ENCODE assay signal across 1 cellular context in the genomic region with DNA sequence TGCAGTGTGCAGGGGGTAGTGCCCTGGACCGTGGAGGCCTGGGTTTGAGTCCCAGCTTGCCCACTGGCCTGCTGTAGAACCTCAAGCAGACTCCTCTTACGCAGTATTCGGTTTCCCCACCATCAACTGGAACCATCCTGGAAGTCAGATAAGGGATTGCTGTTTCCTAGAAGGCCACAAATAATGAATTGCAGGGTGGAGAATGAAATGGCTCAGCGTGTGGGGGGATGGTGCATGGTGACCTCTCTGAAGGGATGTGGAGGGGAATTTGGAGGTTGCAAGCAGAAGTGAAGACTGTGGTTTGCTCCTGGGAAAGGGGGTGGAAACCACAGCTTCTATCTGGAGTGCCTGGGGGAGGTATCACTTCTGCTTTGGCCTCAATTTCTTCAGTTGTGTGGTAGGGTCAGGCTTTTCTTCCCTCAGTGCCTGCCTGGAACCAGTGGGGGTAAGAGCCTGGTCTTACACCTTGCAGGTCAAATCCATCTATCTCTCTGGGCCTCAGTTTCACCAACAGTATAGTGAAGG.
TF ChIP-seq lines count a peak whose summit lies in the region.

No MANE protein-coding gene starts in this region.

TF ChIP-seq in GM12878, 131 proteins besides CTCF, POLR2A, EP300 and RAD21 (continued from another document):
- TF ChIP-seq, protein P1, sequence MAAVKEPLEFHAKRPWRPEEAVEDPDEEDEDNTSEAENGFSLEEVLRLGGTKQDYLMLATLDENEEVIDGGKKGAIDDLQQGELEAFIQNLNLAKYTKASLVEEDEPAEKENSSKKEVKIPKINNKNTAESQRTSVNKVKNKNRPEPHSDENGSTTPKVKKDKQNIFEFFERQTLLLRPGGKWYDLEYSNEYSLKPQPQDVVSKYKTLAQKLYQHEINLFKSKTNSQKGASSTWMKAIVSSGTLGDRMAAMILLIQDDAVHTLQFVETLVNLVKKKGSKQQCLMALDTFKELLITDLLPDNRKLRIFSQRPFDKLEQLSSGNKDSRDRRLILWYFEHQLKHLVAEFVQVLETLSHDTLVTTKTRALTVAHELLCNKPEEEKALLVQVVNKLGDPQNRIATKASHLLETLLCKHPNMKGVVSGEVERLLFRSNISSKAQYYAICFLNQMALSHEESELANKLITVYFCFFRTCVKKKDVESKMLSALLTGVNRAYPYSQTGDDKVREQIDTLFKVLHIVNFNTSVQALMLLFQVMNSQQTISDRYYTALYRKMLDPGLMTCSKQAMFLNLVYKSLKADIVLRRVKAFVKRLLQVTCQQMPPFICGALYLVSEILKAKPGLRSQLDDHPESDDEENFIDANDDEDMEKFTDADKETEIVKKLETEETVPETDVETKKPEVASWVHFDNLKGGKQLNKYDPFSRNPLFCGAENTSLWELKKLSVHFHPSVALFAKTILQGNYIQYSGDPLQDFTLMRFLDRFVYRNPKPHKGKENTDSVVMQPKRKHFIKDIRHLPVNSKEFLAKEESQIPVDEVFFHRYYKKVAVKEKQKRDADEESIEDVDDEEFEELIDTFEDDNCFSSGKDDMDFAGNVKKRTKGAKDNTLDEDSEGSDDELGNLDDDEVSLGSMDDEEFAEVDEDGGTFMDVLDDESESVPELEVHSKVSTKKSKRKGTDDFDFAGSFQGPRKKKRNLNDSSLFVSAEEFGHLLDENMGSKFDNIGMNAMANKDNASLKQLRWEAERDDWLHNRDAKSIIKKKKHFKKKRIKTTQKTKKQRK (IDR thresholded peaks at IDR 0.05; ENCODE audit: low read depth, low read length), result 0 out of 2 replicates have a peak, but pooled peaks have one; percentile 30
- TF ChIP-seq SMAD5 (IDR thresholded peaks at IDR 0.05; ENCODE audit: low read depth), result peak; percentile 86; the same call in 1 of the 2 replicates
- peak; percentile 97 for TF ChIP-seq CREM (IDR thresholded peaks at IDR 0.05; ENCODE audit: low read depth)
- 0 out of 2 replicates have a peak, but pooled peaks have one; percentile 55 for TF ChIP-seq HDAC2 (IDR thresholded peaks at IDR 0.05)
- peak; percentile 100 for TF ChIP-seq PAX5 (IDR thresholded peaks at IDR 0.05; ENCODE audit: borderline replicate concordance, low read depth, low read length)
- TF ChIP-seq IKZF2 (IDR thresholded peaks at IDR 0.05), result peak; percentile 100
- TF ChIP-seq, protein P2, sequence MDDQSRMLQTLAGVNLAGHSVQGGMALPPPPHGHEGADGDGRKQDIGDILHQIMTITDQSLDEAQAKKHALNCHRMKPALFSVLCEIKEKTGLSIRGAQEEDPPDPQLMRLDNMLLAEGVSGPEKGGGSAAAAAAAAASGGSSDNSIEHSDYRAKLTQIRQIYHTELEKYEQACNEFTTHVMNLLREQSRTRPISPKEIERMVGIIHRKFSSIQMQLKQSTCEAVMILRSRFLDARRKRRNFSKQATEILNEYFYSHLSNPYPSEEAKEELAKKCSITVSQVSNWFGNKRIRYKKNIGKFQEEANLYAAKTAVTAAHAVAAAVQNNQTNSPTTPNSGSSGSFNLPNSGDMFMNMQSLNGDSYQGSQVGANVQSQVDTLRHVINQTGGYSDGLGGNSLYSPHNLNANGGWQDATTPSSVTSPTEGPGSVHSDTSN (IDR thresholded peaks at IDR 0.05; ENCODE audit: insufficient replicate concordance, low read depth, low read length), result peak; percentile 29
- TF ChIP-seq SRF (IDR thresholded peaks at IDR 0.05; ENCODE audit: low read depth in 2 of 2, low read length in 2 of 2), result peak in 1 of 2 experiments; percentile 78; a peak in 2 of 4 replicates
- peak; percentile 29; the same call in 1 of the 2 replicates for TF ChIP-seq BRCA1 (IDR thresholded peaks at IDR 0.05; ENCODE audit: low read depth, low read length)
- no peak for TF ChIP-seq FOXM1 (IDR thresholded peaks at IDR 0.05; ENCODE audit: low read depth, low read length)
- peak; percentile 96 for TF ChIP-seq CHD2 (IDR thresholded peaks at IDR 0.05; ENCODE audit: borderline replicate concordance, low read depth, low read length)
- peak; percentile 55; the same call in 1 of the 2 replicates for TF ChIP-seq ZNF384 (IDR thresholded peaks at IDR 0.05; ENCODE audit: borderline replicate concordance, low read depth, low read length)
- peak; percentile 99; the same call in 1 of the 2 replicates for TF ChIP-seq EZH2 (IDR thresholded peaks at IDR 0.05; ENCODE audit: borderline replicate concordance, control insufficient read depth, low read depth, low read length)
- peak; percentile 100 for TF ChIP-seq DPF2 (IDR thresholded peaks at IDR 0.05)
- TF ChIP-seq ZNF274 (IDR thresholded peaks at IDR 0.05; ENCODE audit: insufficient read depth, insufficient read length), result no peak
- peak; percentile 100 for TF ChIP-seq IKZF1 (conservative IDR thresholded peaks at IDR 0.05)
- TF ChIP-seq MYB (IDR thresholded peaks at IDR 0.05; ENCODE audit: borderline replicate concordance, low read depth, low read length), result 0 out of 2 replicates have a peak, but pooled peaks have one; percentile 71
- TF ChIP-seq TCF3 (IDR thresholded peaks at IDR 0.05; ENCODE audit: borderline replicate concordance, insufficient read depth, low read depth, low read length), result peak; percentile 92
- TF ChIP-seq, protein P3, sequence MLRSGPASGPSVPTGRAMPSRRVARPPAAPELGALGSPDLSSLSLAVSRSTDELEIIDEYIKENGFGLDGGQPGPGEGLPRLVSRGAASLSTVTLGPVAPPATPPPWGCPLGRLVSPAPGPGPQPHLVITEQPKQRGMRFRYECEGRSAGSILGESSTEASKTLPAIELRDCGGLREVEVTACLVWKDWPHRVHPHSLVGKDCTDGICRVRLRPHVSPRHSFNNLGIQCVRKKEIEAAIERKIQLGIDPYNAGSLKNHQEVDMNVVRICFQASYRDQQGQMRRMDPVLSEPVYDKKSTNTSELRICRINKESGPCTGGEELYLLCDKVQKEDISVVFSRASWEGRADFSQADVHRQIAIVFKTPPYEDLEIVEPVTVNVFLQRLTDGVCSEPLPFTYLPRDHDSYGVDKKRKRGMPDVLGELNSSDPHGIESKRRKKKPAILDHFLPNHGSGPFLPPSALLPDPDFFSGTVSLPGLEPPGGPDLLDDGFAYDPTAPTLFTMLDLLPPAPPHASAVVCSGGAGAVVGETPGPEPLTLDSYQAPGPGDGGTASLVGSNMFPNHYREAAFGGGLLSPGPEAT (IDR thresholded peaks at IDR 0.05; ENCODE audit: low read depth), result peak; percentile 100
TF ChIP-seq in GM12878: peak in this region for 73.
